1 cellular context compared by ENCODE assay signal in the genomic region with DNA sequence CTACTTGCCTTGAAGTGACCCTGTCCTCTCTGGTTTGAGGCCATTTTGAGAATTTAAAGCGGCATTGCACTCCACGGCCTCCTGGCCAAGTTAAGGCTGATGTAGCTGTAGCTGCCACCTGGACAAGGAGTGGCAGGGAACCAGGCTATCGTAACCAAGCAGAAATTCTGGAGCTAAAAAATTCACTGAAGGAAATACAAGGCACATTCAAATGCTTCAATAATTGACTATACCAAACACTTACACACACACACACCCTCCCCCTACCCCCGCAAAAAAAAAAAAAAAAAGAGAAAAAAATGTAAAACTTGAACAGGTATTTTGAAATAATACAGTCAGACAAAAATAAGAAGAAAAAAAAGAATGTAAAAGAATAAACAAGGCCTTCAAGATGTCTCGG.
TF ChIP-seq lines count a peak whose summit lies in the region.

No MANE protein-coding gene starts in this region.

TF ChIP-seq in GM23338, 12 proteins besides CTCF, POLR2A, EP300 and RAD21 (continued from another document):
- TF ChIP-seq, protein P1, sequence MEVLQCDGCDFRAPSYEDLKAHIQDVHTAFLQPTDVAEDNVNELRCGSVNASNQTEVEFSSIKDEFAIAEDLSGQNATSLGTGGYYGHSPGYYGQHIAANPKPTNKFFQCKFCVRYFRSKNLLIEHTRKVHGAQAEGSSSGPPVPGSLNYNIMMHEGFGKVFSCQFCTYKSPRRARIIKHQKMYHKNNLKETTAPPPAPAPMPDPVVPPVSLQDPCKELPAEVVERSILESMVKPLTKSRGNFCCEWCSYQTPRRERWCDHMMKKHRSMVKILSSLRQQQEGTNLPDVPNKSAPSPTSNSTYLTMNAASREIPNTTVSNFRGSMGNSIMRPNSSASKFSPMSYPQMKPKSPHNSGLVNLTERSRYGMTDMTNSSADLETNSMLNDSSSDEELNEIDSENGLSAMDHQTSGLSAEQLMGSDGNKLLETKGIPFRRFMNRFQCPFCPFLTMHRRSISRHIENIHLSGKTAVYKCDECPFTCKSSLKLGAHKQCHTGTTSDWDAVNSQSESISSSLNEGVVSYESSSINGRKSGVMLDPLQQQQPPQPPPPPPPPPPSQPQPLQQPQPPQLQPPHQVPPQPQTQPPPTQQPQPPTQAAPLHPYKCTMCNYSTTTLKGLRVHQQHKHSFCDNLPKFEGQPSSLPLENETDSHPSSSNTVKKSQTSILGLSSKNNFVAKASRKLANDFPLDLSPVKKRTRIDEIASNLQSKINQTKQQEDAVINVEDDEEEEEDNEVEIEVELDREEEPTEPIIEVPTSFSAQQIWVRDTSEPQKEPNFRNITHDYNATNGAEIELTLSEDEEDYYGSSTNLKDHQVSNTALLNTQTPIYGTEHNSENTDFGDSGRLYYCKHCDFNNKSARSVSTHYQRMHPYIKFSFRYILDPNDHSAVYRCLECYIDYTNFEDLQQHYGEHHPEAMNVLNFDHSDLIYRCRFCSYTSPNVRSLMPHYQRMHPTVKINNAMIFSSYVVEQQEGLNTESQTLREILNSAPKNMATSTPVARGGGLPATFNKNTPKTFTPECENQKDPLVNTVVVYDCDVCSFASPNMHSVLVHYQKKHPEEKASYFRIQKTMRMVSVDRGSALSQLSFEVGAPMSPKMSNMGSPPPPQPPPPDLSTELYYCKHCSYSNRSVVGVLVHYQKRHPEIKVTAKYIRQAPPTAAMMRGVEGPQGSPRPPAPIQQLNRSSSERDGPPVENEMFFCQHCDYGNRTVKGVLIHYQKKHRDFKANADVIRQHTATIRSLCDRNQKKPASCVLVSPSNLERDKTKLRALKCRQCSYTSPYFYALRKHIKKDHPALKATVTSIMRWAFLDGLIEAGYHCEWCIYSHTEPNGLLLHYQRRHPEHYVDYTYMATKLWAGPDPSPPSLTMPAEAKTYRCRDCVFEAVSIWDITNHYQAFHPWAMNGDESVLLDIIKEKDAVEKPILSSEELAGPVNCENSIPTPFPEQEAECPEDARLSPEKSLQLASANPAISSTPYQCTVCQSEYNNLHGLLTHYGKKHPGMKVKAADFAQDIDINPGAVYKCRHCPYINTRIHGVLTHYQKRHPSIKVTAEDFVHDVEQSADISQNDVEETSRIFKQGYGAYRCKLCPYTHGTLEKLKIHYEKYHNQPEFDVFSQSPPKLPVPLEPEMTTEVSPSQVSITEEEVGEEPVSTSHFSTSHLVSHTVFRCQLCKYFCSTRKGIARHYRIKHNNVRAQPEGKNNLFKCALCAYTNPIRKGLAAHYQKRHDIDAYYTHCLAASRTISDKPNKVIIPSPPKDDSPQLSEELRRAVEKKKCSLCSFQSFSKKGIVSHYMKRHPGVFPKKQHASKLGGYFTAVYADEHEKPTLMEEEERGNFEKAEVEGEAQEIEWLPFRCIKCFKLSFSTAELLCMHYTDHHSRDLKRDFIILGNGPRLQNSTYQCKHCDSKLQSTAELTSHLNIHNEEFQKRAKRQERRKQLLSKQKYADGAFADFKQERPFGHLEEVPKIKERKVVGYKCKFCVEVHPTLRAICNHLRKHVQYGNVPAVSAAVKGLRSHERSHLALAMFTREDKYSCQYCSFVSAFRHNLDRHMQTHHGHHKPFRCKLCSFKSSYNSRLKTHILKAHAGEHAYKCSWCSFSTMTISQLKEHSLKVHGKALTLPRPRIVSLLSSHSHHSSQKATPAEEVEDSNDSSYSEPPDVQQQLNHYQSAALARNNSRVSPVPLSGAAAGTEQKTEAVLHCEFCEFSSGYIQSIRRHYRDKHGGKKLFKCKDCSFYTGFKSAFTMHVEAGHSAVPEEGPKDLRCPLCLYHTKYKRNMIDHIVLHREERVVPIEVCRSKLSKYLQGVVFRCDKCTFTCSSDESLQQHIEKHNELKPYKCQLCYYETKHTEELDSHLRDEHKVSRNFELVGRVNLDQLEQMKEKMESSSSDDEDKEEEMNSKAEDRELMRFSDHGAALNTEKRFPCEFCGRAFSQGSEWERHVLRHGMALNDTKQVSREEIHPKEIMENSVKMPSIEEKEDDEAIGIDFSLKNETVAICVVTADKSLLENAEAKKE (CRISPR knock-in tag; IDR thresholded peaks at IDR 0.05): no peak
- no peak for TF ChIP-seq EZH2 (IDR thresholded peaks at IDR 0.05; ENCODE audit: low read depth, unreplicated experiment)
- no peak for TF ChIP-seq STAT1 (IDR thresholded peaks at IDR 0.05; ENCODE audit: unreplicated experiment)
- TF ChIP-seq, protein P2, sequence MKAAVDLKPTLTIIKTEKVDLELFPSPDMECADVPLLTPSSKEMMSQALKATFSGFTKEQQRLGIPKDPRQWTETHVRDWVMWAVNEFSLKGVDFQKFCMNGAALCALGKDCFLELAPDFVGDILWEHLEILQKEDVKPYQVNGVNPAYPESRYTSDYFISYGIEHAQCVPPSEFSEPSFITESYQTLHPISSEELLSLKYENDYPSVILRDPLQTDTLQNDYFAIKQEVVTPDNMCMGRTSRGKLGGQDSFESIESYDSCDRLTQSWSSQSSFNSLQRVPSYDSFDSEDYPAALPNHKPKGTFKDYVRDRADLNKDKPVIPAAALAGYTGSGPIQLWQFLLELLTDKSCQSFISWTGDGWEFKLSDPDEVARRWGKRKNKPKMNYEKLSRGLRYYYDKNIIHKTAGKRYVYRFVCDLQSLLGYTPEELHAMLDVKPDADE (IDR thresholded peaks at IDR 0.05): no peak
- TF ChIP-seq ZNF114 (CRISPR knock-in tag; IDR thresholded peaks at IDR 0.05): no peak
- TF ChIP-seq, protein P3, sequence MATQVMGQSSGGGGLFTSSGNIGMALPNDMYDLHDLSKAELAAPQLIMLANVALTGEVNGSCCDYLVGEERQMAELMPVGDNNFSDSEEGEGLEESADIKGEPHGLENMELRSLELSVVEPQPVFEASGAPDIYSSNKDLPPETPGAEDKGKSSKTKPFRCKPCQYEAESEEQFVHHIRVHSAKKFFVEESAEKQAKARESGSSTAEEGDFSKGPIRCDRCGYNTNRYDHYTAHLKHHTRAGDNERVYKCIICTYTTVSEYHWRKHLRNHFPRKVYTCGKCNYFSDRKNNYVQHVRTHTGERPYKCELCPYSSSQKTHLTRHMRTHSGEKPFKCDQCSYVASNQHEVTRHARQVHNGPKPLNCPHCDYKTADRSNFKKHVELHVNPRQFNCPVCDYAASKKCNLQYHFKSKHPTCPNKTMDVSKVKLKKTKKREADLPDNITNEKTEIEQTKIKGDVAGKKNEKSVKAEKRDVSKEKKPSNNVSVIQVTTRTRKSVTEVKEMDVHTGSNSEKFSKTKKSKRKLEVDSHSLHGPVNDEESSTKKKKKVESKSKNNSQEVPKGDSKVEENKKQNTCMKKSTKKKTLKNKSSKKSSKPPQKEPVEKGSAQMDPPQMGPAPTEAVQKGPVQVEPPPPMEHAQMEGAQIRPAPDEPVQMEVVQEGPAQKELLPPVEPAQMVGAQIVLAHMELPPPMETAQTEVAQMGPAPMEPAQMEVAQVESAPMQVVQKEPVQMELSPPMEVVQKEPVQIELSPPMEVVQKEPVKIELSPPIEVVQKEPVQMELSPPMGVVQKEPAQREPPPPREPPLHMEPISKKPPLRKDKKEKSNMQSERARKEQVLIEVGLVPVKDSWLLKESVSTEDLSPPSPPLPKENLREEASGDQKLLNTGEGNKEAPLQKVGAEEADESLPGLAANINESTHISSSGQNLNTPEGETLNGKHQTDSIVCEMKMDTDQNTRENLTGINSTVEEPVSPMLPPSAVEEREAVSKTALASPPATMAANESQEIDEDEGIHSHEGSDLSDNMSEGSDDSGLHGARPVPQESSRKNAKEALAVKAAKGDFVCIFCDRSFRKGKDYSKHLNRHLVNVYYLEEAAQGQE (IDR thresholded peaks at IDR 0.05; ENCODE audit: unreplicated experiment): no peak
- TF ChIP-seq EZH2phosphoT487 (IDR thresholded peaks at IDR 0.05; ENCODE audit: unreplicated experiment): no peak
- no peak for TF ChIP-seq CREB1 (CRISPR knock-in tag; IDR thresholded peaks at IDR 0.05; ENCODE audit: low read depth)
- no peak for TF ChIP-seq JUNB (IDR thresholded peaks at IDR 0.05; ENCODE audit: unreplicated experiment)
